In the genomic region with DNA sequence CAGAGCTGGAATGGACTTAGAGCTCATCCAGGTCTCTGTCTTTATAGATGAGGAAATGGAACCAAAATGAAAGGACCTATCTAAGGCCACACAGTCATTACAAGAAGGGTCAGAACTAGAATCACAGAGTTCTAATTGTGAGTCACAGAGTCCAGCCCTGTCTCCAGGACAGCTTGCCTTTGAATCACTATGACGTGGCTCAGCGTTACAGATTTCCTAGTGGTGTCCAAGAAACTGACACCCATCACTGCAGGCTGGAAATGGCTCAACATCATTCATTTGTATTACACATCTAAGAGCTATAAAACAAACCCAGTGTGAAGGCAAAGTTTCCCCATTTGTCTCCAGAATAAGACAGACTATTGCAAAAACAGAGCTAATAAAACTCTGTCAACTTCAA, we compare ENCODE assay signal across 12 cellular contexts.
DNase-seq lines count a peak whose midpoint lies in the region; ATAC-seq and TF ChIP-seq lines count a peak whose summit lies in the region.
"Had no signal": no experiment of that assay in that cellular context is flagged by ENCODE, and none has a peak within 500 bp of the region (broad histone marks: within the 10 kb centered on the region; RNA-seq: fewer than 3 reads in every experiment).

No MANE protein-coding gene starts in this region.

- no peaks in the 10 kb centered on the region for H3K36me3 Mint-ChIP-seq in type B pancreatic cell

- H3K4me1 ChIP-seq in lung (ENCODE audit: control insufficient read depth in 2 of 2, insufficient read depth in 2 of 2, low read length in 2 of 2) (peaks cover 3 to 18% of the 10 kb centered on the region in 2 donors), BE2C (peaks cover 3% of the 10 kb centered on the region; the same call in 1 of the 2 replicates)

- peaks cover 9% of the 10 kb centered on the region for H3K9me3 Mint-ChIP-seq in type B pancreatic cell

- H3K9me3 ChIP-seq in lung (ENCODE audit: control insufficient read depth in 2 of 2, insufficient read depth in 1 of 2, low read length in 1 of 2) (peaks cover 2 to 11% of the 10 kb centered on the region in 2 donors), BE2C (no peaks in the 10 kb centered on the region)

- H3K27me3 Mint-ChIP-seq in type B pancreatic cell: peaks cover 61% of the 10 kb centered on the region

- TF ChIP-seq CTCF in AG09309 (IDR thresholded peaks at IDR 0.05; ENCODE audit: control insufficient read depth, insufficient read depth, low read depth, low read length, missing control alignments) (no peak), brain microvascular endothelial cell (IDR thresholded peaks at IDR 0.05; ENCODE audit: low read depth, low read length, missing control alignments) (peak; percentile 37), lung (IDR thresholded peaks at IDR 0.05; ENCODE audit: control extremely low read depth, extremely low read depth) (no peak), BE2C (IDR thresholded peaks at IDR 0.05; ENCODE audit: low read depth, low read length) (no peak), type B pancreatic cell (conservative IDR thresholded peaks at IDR 0.05) (no peak)

- in situ Hi-C loops in brain microvascular endothelial cell (cut with HindIII; ENCODE audit: low pct_ligation_motif_present, low sequenced_read_pairs): no loop called here

- H3K27ac ChIP-seq in brain microvascular endothelial cell (peak overlapping the region; percentile 90), lung (ENCODE audit: low read depth in 1 of 2, low read length in 1 of 2) (no peak overlapping the region)
- H3K27ac ChIP-seq: cardiac muscle cell had no signal

- no peak overlapping the region for H3K4me3 ChIP-seq in AG09309 (ENCODE audit: control insufficient read depth, low read depth, low read length)
- H3K4me3 ChIP-seq in brain microvascular endothelial cell (ENCODE audit: low read depth, low read length): no peak overlapping the region
- H3K4me3 ChIP-seq in lung: no peak overlapping the region
- no peak overlapping the region for H3K4me3 ChIP-seq in BE2C (ENCODE audit: low read depth, low read length)
- H3K4me3 ChIP-seq: cardiac muscle cell had no signal

- H3K27me3 ChIP-seq in brain microvascular endothelial cell (replicated peaks) (no peaks in the 10 kb centered on the region), lung (ENCODE audit: control insufficient read depth, insufficient read depth) (peaks cover 11% of the 10 kb centered on the region), BE2C (peaks cover 3% of the 10 kb centered on the region; the same call in 1 of the 2 replicates)

- 76 to 91% methylated on average over 2 of the region's 2 CpGs for WGBS in lung, 2 donors

- peak; percentile 14 for ATAC-seq in lung (ENCODE audit: insufficient read depth, low FRiP score)

- H3K4me3 Mint-ChIP-seq in type B pancreatic cell: no peak overlapping the region

- H3K27ac Mint-ChIP-seq in type B pancreatic cell: no peak overlapping the region

- H3K4me1 Mint-ChIP-seq in type B pancreatic cell (ENCODE audit: unreplicated experiment): peaks cover 29% of the 10 kb centered on the region

- H3K36me3 ChIP-seq in brain microvascular endothelial cell (replicated peaks): no peaks in the 10 kb centered on the region
- no peaks in the 10 kb centered on the region for H3K36me3 ChIP-seq in lung (ENCODE audit: control insufficient read depth in 2 of 2, insufficient read depth in 2 of 2, low read length in 2 of 2)
- H3K36me3 ChIP-seq in BE2C: no peaks in the 10 kb centered on the region
- H3K36me3 ChIP-seq: cardiac muscle cell had no signal

- peak; percentile 99 for DNase-seq in AG09309 (ENCODE audit: low read depth)
- peak; percentile 95 for DNase-seq in HS-5 (ENCODE audit: low read depth)
- peak; percentile 99 for DNase-seq in brain microvascular endothelial cell
- no peak for DNase-seq in lung (ENCODE audit: low spot score)
- no peak for DNase-seq in activated naive CD4-positive, alpha-beta T cell treated with anti-CD3 and anti-CD28 coated beads, Interleukin-2, amount 50 U/mL, for 16 hours
- no peak for DNase-seq in activated CD8-positive, alpha-beta memory T cell treated with anti-CD3 and anti-CD28 coated beads, Interleukin-2, amount 50 U/mL, for 48 hours
- no peak for DNase-seq in BE2C
- no peak for DNase-seq in type B pancreatic cell (ENCODE audit: extremely low spot score, unreplicated experiment)
- DNase-seq: NCI-H2081 treated with DMSO at 0.1 percent for 48 hours; stimulated activated CD4-positive, alpha-beta T cell treated with anti-CD3 and anti-CD28 coated beads, Interleukin-2, amount 100 ng/mL, for 24 hours; SW 1271 had no signal

Comparison
In these comparisons a context has a peak if more than half of its experiments do, and no peak if none do; other contexts are left out.
1. DNase-seq: peak in AG09309 (single experiment), HS-5 (single experiment) and brain microvascular endothelial cell (single experiment); none in lung (single experiment), activated naive CD4-positive, alpha-beta T cell treated with anti-CD3 and anti-CD28 coated beads, Interleukin-2, amount 50 U/mL, for 16 hours (single experiment), activated CD8-positive, alpha-beta memory T cell treated with anti-CD3 and anti-CD28 coated beads, Interleukin-2, amount 50 U/mL, for 48 hours (single experiment), BE2C (single experiment) and type B pancreatic cell (single experiment).